In the genomic region with DNA sequence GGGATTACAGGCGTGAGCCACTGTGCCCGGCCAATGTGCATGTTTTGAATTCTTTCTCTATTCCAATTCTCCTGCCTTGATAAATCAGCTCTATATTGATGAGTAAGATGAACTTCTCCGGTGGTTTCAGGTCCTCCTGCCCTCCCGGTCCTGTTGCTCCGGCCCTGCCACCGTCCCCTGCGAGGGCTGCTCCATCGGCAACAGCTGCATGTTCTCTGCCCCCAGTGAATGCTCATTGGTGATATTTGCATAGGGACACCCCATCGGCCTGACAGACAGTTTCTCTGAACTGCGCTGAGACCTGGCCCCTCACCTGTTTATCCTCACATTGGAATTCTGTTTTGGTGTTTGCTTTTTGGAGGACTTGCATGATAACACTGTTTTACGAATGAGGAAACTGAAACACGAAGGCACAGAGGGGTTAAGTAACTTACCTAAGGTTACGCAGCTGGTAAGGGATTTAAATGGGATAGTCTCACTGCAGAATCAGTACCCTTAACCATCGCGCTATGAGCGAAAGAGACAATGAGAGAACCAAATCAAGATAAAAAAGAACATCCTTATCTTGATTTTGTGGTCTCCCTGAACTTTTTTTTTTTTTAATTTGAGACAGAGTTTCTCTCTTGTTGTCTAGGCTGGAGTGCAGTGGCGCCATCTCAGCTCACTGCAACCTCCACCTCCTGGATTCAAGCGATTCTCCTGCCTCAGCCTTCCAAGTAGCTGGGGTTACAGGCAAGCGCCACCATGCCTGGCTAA, we compare ENCODE assay signal across 18 cellular contexts. TPM values are rescaled to one million over a fixed set of nuclear protein-coding genes. Genes with fewer than 3 reads are reported as not detected.
DNase-seq lines count a peak whose midpoint lies in the region; ATAC-seq and TF ChIP-seq lines count a peak whose summit lies in the region.
"Had no signal": no experiment of that assay in that cellular context is flagged by ENCODE, and none has a peak within 500 bp of the region (broad histone marks: within the 10 kb centered on the region; RNA-seq: fewer than 3 reads in every experiment).

No MANE protein-coding gene starts in this region.

- TF ChIP-seq CTCF in DND-41 (IDR thresholded peaks at IDR 0.05; ENCODE audit: borderline replicate concordance, extremely low read depth, low read length, poor library complexity, severe bottlenecking) (no peak), neural progenitor cell (IDR thresholded peaks at IDR 0.05) (no peak), Calu3 (IDR thresholded peaks at IDR 0.05; ENCODE audit: unreplicated experiment) (no peak), coronary artery (IDR thresholded peaks at IDR 0.05) (no peak)

- CTCF ChIA-PET in activated CD4-positive, alpha-beta memory T cell treated with anti-CD3 and anti-CD28 coated beads for 36 hours (lab: Charles Lee): interaction anchor here (0.6 to 2.4 kb wide), 18 partner anchors 14 to 842 kb away, joined by 3 to 29 read pairs (median 4); a partner anchor contains a TSS
- CTCF ChIA-PET in Calu3 (lab: Charles Lee): interaction anchor here (0.6 to 1.5 kb wide), 6 partner anchors 56 to 703 kb away, joined by 3 to 8 read pairs (median 4); no protein-coding TSS in a partner anchor

- peaks cover 8 to 12% of the 10 kb centered on the region in 2 donors for H3K36me3 Mint-ChIP-seq in activated T-cell treated with anti-CD3 and anti-CD28 coated beads, Interleukin-2, amount 50 U/mL, for 72 hours (ENCODE audit: insufficient read depth in 2 of 2)
- peaks cover 2% of the 10 kb centered on the region for H3K36me3 Mint-ChIP-seq in activated CD4-positive, alpha-beta memory T cell treated with anti-CD3 and anti-CD28 coated beads for 36 hours
- peaks cover 11% of the 10 kb centered on the region for H3K36me3 Mint-ChIP-seq in neural progenitor cell
- peaks cover 16% of the 10 kb centered on the region for H3K36me3 Mint-ChIP-seq in Calu3 (ENCODE audit: insufficient read depth, unreplicated experiment)

- no peak for DNase-seq in activated T-cell treated with anti-CD3 and anti-CD28 coated beads, Interleukin-2, amount 50 U/mL, for 72 hours
- DNase-seq in activated T-cell treated with anti-CD3 and anti-CD28 coated beads, Interleukin-2, amount 50 U/mL, for 48 hours: no peak
- DNase-seq in DND-41: no peak
- no peak for DNase-seq in activated CD4-positive, alpha-beta memory T cell treated with anti-CD3 and anti-CD28 coated beads for 36 hours
- no peak for DNase-seq in neural progenitor cell (ENCODE audit: low spot score)
- DNase-seq in Calu3: no peak
- no peak for DNase-seq in coronary artery (ENCODE audit: low spot score)
- DNase-seq: activated gamma-delta T cell treated with Interleukin-2 at 50 U/mL for 16 hours; NCI-H2107; NCI-H524 treated with DMSO at 0.1 percent for 48 hours; occipital lobe; stimulated activated CD4-positive, alpha-beta T cell treated with anti-CD3 and anti-CD28 coated beads, Interleukin-12 subunit alpha, Interleukin-12 subunit beta, amount 100 ng/mL, for 4 hours had no signal

- H3K27ac ChIP-seq in DND-41 (ENCODE audit: low read length): no peak overlapping the region
- no peak overlapping the region for H3K27ac ChIP-seq in neural progenitor cell
- no peak overlapping the region for H3K27ac ChIP-seq in coronary artery
- H3K27ac ChIP-seq: VCaP had no signal

- H3K27me3 ChIP-seq in DND-41 (ENCODE audit: insufficient read depth, low read length, poor library complexity) (no peaks in the 10 kb centered on the region), neural progenitor cell (no peaks in the 10 kb centered on the region)

- POLR2A ChIA-PET in activated CD4-positive, alpha-beta memory T cell treated with anti-CD3 and anti-CD28 coated beads for 36 hours (lab: Charles Lee): no interaction called here

- no peak overlapping the region for H3K27ac Mint-ChIP-seq in activated T-cell treated with anti-CD3 and anti-CD28 coated beads, Interleukin-2, amount 50 U/mL, for 72 hours
- no peak overlapping the region for H3K27ac Mint-ChIP-seq in activated CD4-positive, alpha-beta memory T cell treated with anti-CD3 and anti-CD28 coated beads for 36 hours
- H3K27ac Mint-ChIP-seq in neural progenitor cell (no peak overlapping the region), Calu3 (ENCODE audit: unreplicated experiment) (no peak overlapping the region)

- no peaks in the 10 kb centered on the region for H3K36me3 ChIP-seq in DND-41 (ENCODE audit: insufficient read depth, low read length)
- no peaks in the 10 kb centered on the region for H3K36me3 ChIP-seq in neural progenitor cell

- H2AFZ ChIP-seq in DND-41 (ENCODE audit: low read depth, low read length): no peak overlapping the region; the same call in 1 of the 2 replicates
- H2AFZ ChIP-seq in neural progenitor cell (replicated peaks): no peak overlapping the region

- H3K4me3 ChIP-seq in DND-41 (ENCODE audit: low read depth in 1 of 2, low read length in 2 of 2) (0 out of 4 replicates have a peak overlapping the region, but pooled peaks of 1 of the 2 experiments have one; percentile 12), neural progenitor cell (no peak overlapping the region), coronary artery (no peak overlapping the region)

- H3K79me2 ChIP-seq in DND-41 (ENCODE audit: insufficient read depth, low read length) (no peaks in the 10 kb centered on the region), neural progenitor cell (ENCODE audit: low read depth) (no peaks in the 10 kb centered on the region)

- H3K4me3 Mint-ChIP-seq in activated T-cell treated with anti-CD3 and anti-CD28 coated beads, Interleukin-2, amount 50 U/mL, for 72 hours: peak overlapping the region; percentile 12 to 27
- peak overlapping the region; percentile 18 for H3K4me3 Mint-ChIP-seq in activated CD4-positive, alpha-beta memory T cell treated with anti-CD3 and anti-CD28 coated beads for 36 hours
- H3K4me3 Mint-ChIP-seq in neural progenitor cell (peak overlapping the region; percentile 61), Calu3 (ENCODE audit: low read depth, unreplicated experiment) (no peak overlapping the region)

- peaks cover 21% of the 10 kb centered on the region for H3F3A ChIP-seq in neural progenitor cell (ENCODE audit: low read depth)

- no TSS peak for BruUV-seq in Calu3 (replicated peaks; lab: Mats Ljungman, UMichigan)

- peak overlapping the region; percentile 47 for H3K4me2 ChIP-seq in DND-41 (ENCODE audit: insufficient read depth, low read length)
- no peak overlapping the region for H3K4me2 ChIP-seq in neural progenitor cell

- ATAC-seq in activated T-cell treated with anti-CD3 and anti-CD28 coated beads, Interleukin-2, amount 50 U/mL, for 72 hours (replicated peaks in 1 of 2): no peak
- ATAC-seq in DND-41 (ENCODE audit: insufficient read depth, low read depth) (no peak), HG02884 (IDR thresholded peaks at IDR 0.05; ENCODE audit: unreplicated experiment) (no peak)

- H4K20me1 ChIP-seq in DND-41 (ENCODE audit: insufficient read depth, low read length) (no peaks in the 10 kb centered on the region), neural progenitor cell (ENCODE audit: low read depth) (no peaks in the 10 kb centered on the region)

- peaks cover 26% of the 10 kb centered on the region for H3K4me1 Mint-ChIP-seq in activated T-cell treated with anti-CD3 and anti-CD28 coated beads, Interleukin-2, amount 50 U/mL, for 72 hours (ENCODE audit: low read depth)
- H3K4me1 Mint-ChIP-seq in activated CD4-positive, alpha-beta memory T cell treated with anti-CD3 and anti-CD28 coated beads for 36 hours (ENCODE audit: low read depth): peaks cover 21% of the 10 kb centered on the region
- H3K4me1 Mint-ChIP-seq in neural progenitor cell (peaks cover 8% of the 10 kb centered on the region), Calu3 (ENCODE audit: low read depth, unreplicated experiment) (no peaks in the 10 kb centered on the region)

- peaks cover 8 to 11% of the 10 kb centered on the region in 2 donors for H3K9me3 Mint-ChIP-seq in activated T-cell treated with anti-CD3 and anti-CD28 coated beads, Interleukin-2, amount 50 U/mL, for 72 hours
- peaks cover 14% of the 10 kb centered on the region for H3K9me3 Mint-ChIP-seq in activated CD4-positive, alpha-beta memory T cell treated with anti-CD3 and anti-CD28 coated beads for 36 hours
- H3K9me3 Mint-ChIP-seq in neural progenitor cell: peaks cover 14% of the 10 kb centered on the region
- H3K9me3 Mint-ChIP-seq in Calu3 (ENCODE audit: low read depth, unreplicated experiment): peaks cover 4% of the 10 kb centered on the region

- H3K4me1 ChIP-seq in DND-41 (ENCODE audit: insufficient read depth, low read length) (peaks cover 33% of the 10 kb centered on the region), neural progenitor cell (no peaks in the 10 kb centered on the region)

- H3K27me3 Mint-ChIP-seq in activated T-cell treated with anti-CD3 and anti-CD28 coated beads, Interleukin-2, amount 50 U/mL, for 72 hours (ENCODE audit: low read depth): peaks cover 5% of the 10 kb centered on the region
- H3K27me3 Mint-ChIP-seq in activated CD4-positive, alpha-beta memory T cell treated with anti-CD3 and anti-CD28 coated beads for 36 hours: peaks cover 1% of the 10 kb centered on the region
- H3K27me3 Mint-ChIP-seq in neural progenitor cell (ENCODE audit: insufficient read depth, low read depth) (peaks cover 9% of the 10 kb centered on the region), Calu3 (ENCODE audit: unreplicated experiment) (peaks cover 13% of the 10 kb centered on the region)

- H3K9me3 ChIP-seq in DND-41 (ENCODE audit: insufficient read depth, low read length, severe bottlenecking) (no peaks in the 10 kb centered on the region), neural progenitor cell (ENCODE audit: low read depth) (no peaks in the 10 kb centered on the region)

- intact Hi-C loops in activated CD4-positive, alpha-beta memory T cell treated with anti-CD3 and anti-CD28 coated beads for 36 hours (cut with micrococcal nuclease): loop anchor here (1.0 kb wide), 1 partner anchor 240 kb away; no protein-coding TSS in a partner anchor
- intact Hi-C loops in Calu3 (cut with micrococcal nuclease; ENCODE audit: unreplicated experiment): loop anchor here (5.0 kb wide), 1 partner anchor 241 kb away; no protein-coding TSS in a partner anchor

- H3K9ac ChIP-seq in DND-41 (ENCODE audit: low read depth, low read length): 0 out of 2 replicates have a peak overlapping the region, but pooled peaks have one; percentile 23
- H3K9ac ChIP-seq in neural progenitor cell: no peak overlapping the region

RNA-seq across cellular contexts. Expression of a gene that starts 32.2 kb away (rescaled TPM):
- total RNA-seq in activated T-cell treated with anti-CD3 and anti-CD28 coated beads, Interleukin-2, amount 50 U/mL, for 72 hours: 10 to 100 TPM in 1 of 2 donors, 1 to 10 TPM in 1; 8.6 to 11.9 TPM
- total RNA-seq in activated CD4-positive, alpha-beta memory T cell treated with anti-CD3 and anti-CD28 coated beads for 36 hours: 1 to 10 TPM; 7.6 to 8.0 TPM
- total RNA-seq in neural progenitor cell (ENCODE audit: low replicate concordance) (11.2 and 12.9 TPM in 2 replicates), Calu3 (2022) (6.3 and 7.8 TPM in 2 replicates)

RNA-seq across cellular contexts. Expression of a gene that starts 43.2 kb away (rescaled TPM):
- total RNA-seq in activated T-cell treated with anti-CD3 and anti-CD28 coated beads, Interleukin-2, amount 50 U/mL, for 72 hours: not detected
- not detected for total RNA-seq in activated CD4-positive, alpha-beta memory T cell treated with anti-CD3 and anti-CD28 coated beads for 36 hours
- total RNA-seq in neural progenitor cell (ENCODE audit: low replicate concordance): not detected in 2 replicates
- total RNA-seq in Calu3 (2022): not detected in 2 replicates
- total RNA-seq: astrocyte; fibroblast of lung; left lobe of liver; occipital lobe; T-helper 1 cell treated with Interleukin-12 subunit alpha and Interleukin-12 subunit beta and Interleukin-4 antibody, amounts not matched to agents 30 ng/mL and 1 ng/mL, for 36 hours had no signal

RNA-seq across cellular contexts. Expression of a gene that starts 52.6 kb away (rescaled TPM):
- not detected for total RNA-seq in activated T-cell treated with anti-CD3 and anti-CD28 coated beads, Interleukin-2, amount 50 U/mL, for 72 hours
- not detected for total RNA-seq in activated CD4-positive, alpha-beta memory T cell treated with anti-CD3 and anti-CD28 coated beads for 36 hours
- not detected in 2 replicates for total RNA-seq in neural progenitor cell (ENCODE audit: low replicate concordance)
- total RNA-seq in Calu3 (2022): not detected in 2 replicates
- total RNA-seq: fibroblast of lung; left lobe of liver; occipital lobe; T-helper 1 cell treated with Interleukin-12 subunit alpha and Interleukin-12 subunit beta and Interleukin-4 antibody, amounts not matched to agents 30 ng/mL and 1 ng/mL, for 36 hours had no signal
